In the genomic region with DNA sequence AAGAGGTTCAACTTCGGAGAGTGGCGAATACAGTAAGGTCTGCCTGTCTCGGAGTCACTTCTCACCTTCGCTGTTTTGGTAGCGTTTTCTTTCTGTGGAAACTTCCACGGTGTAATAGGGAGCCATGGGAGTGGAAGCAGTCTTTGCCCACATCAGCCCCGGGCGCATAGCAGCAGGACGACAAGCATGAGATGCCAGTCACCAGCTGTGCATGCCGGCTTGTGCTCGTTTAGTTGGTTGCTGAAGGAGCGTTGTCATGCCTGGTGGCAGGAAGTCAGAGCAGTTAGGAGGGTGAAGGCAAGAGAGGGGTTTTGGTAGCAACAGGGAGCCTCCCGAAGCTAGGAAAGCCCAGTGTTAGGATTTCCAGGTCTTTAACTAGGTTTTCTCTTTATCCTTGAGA, we compare ENCODE assay signal across 14 cellular contexts. TPM values are rescaled to one million over a fixed set of nuclear protein-coding genes. Genes with fewer than 3 reads are reported as not detected.
DNase-seq lines count a peak whose midpoint lies in the region; ATAC-seq and TF ChIP-seq lines count a peak whose summit lies in the region.
"Had no signal": no experiment of that assay in that cellular context is flagged by ENCODE, and none has a peak within 500 bp of the region (broad histone marks: within the 10 kb centered on the region; RNA-seq: fewer than 3 reads in every experiment).

No MANE protein-coding gene starts in this region.

- no TSS peak for BruUV-seq in A673 (replicated peaks; lab: Mats Ljungman, UMichigan)

- peak overlapping the region; percentile 32 for H3K27ac ChIP-seq in A673 (ENCODE audit: low read depth, low read length, poor library complexity, severe bottlenecking)
- H3K27ac ChIP-seq: BLaER1, SK-N-MC had no signal

- H3K4me1 ChIP-seq in A673 (ENCODE audit: insufficient read depth, low read length, poor library complexity, severe bottlenecking) = peaks cover 36% of the 10 kb centered on the region

- H3K27ac Mint-ChIP-seq in T-cell (peak overlapping the region; percentile 25 to 68), osteocyte (ENCODE audit: unreplicated experiment) (peak overlapping the region; percentile 88)
- peak overlapping the region; percentile 49 to 82 for H3K27ac Mint-ChIP-seq in effector memory CD8-positive, alpha-beta T cell

- H3K36me3 ChIP-seq in A673 (ENCODE audit: insufficient read depth, low read length, poor library complexity, severe bottlenecking) = no peaks in the 10 kb centered on the region

- H3K27me3 Mint-ChIP-seq in T-cell (no peaks in the 10 kb centered on the region), osteocyte (ENCODE audit: unreplicated experiment) (no peaks in the 10 kb centered on the region)
- no peaks in the 10 kb centered on the region for H3K27me3 Mint-ChIP-seq in effector memory CD8-positive, alpha-beta T cell

- POLR2A ChIA-PET in A673 (lab: Charles Lee; ENCODE audit: low non-redundant PET) = no interaction called here
- POLR2A ChIA-PET in T-cell (lab: Charles Lee) = no interaction called here

- H3K9me3 ChIP-seq in A673 (ENCODE audit: low read depth, low read length, poor library complexity, severe bottlenecking) = no peaks in the 10 kb centered on the region

- peaks cover 0 to 4% (median 3%) of the 10 kb centered on the region in 3 donors for H3K9me3 Mint-ChIP-seq in T-cell
- H3K9me3 Mint-ChIP-seq in effector memory CD8-positive, alpha-beta T cell = peaks cover 0 to 1% of the 10 kb centered on the region in 2 donors
- H3K9me3 Mint-ChIP-seq in osteocyte (ENCODE audit: unreplicated experiment) = no peaks in the 10 kb centered on the region

- H3K36me3 Mint-ChIP-seq in T-cell (peaks cover 78% of the 10 kb centered on the region), osteocyte (ENCODE audit: unreplicated experiment) (peaks cover 44% of the 10 kb centered on the region)
- peaks cover 9% of the 10 kb centered on the region for H3K36me3 Mint-ChIP-seq in effector memory CD8-positive, alpha-beta T cell (ENCODE audit: insufficient read depth)

- CTCF ChIA-PET in A673 (lab: Charles Lee) = no interaction called here
- CTCF ChIA-PET in T-cell (lab: Charles Lee) = no interaction called here

- TF ChIP-seq CTCF in A673 (conservative IDR thresholded peaks at IDR 0.05; ENCODE audit: low read depth, low read length) (no peak), osteocyte (IDR thresholded peaks at IDR 0.05) (no peak)

- H3K4me1 Mint-ChIP-seq in T-cell (peaks cover 76 to 80% (median 80%) of the 10 kb centered on the region in 3 donors), osteocyte (ENCODE audit: unreplicated experiment) (peaks cover 62% of the 10 kb centered on the region)
- H3K4me1 Mint-ChIP-seq in effector memory CD8-positive, alpha-beta T cell (ENCODE audit: low read depth in 2 of 2) = peaks cover 41 to 68% of the 10 kb centered on the region in 2 donors

- DNase-seq in A673 (ENCODE audit: low spot score) = no peak
- DNase-seq in T-cell = peak in 7 of 34 experiments; percentile 2 to 16 (median 8)
- no peak for DNase-seq in effector memory CD8-positive, alpha-beta T cell
- peak; percentile 73 for DNase-seq in osteocyte (ENCODE audit: extremely low spot score, unreplicated experiment)
- DNase-seq in SK-N-DZ (ENCODE audit: low spot score) = no peak
- DNase-seq in activated CD4-positive, CD25-positive, alpha-beta regulatory T cell (lab: John Stamatoyannopoulos, UW) = no peak
- no peak for DNase-seq in NCI-H82 (lab: John Stamatoyannopoulos, UW)
- DNase-seq: activated effector memory CD4-positive, alpha-beta T cell treated with anti-CD3 and anti-CD28 coated beads, Interleukin-2, amount 50 U/mL, for 16 hours; cortex of kidney; GOT3; stimulated activated CD4-positive, alpha-beta T cell treated with anti-CD3 and anti-CD28 coated beads, Interleukin-15, amount 100 ng/mL, for 24 hours had no signal

- no peak for ATAC-seq in T-cell (replicated peaks in 1 of 4)
- no peak for ATAC-seq in effector memory CD8-positive, alpha-beta T cell (replicated peaks)
- ATAC-seq in GM21381 (IDR thresholded peaks at IDR 0.05; ENCODE audit: unreplicated experiment) = no peak

- intact Hi-C loops in A673 (cut with micrococcal nuclease; ENCODE audit: unreplicated experiment) = no loop called here

- peak overlapping the region in 2 of 3 donors; percentile 43 to 64 for H3K4me3 Mint-ChIP-seq in T-cell
- H3K4me3 Mint-ChIP-seq in effector memory CD8-positive, alpha-beta T cell = no peak overlapping the region
- H3K4me3 Mint-ChIP-seq in osteocyte (ENCODE audit: unreplicated experiment) = no peak overlapping the region

- no peaks in the 10 kb centered on the region for H3K27me3 ChIP-seq in A673 (replicated peaks; ENCODE audit: insufficient read depth, low read depth, low read length, poor library complexity)
- H3K27me3 ChIP-seq: BLaER1 had no signal

- H3K4me3 ChIP-seq in A673 (ENCODE audit: low read depth, low read length, poor library complexity, severe bottlenecking) = no peak overlapping the region
- H3K4me3 ChIP-seq: BLaER1, SK-N-MC had no signal

RNA-seq across cellular contexts. Expression of gene MRPS6, which starts 58.8 kb away (rescaled TPM):
- 99.7 and 115 TPM in 2 replicates for total RNA-seq in A673 (2021)
- 10 to 100 TPM; 29.0 to 98.1 (median 75.0) TPM for total RNA-seq in T-cell
- total RNA-seq in osteocyte = 114 and 124 TPM in 2 replicates
- polyA plus RNA-seq in SK-N-DZ (2014; cell fraction: cytosol; rRNA removed) = 24.0 and 29.0 TPM in 2 replicates
- 16.5 and 34.2 TPM in 2 replicates for polyA plus RNA-seq in SK-N-DZ (2014; cell fraction: nucleus; rRNA removed)

RNA-seq across cellular contexts. Expression of gene SLC5A3, which starts 58.8 kb away (rescaled TPM):
- 18.4 and 20.5 TPM in 2 replicates for total RNA-seq in A673 (2021)
- 10 to 100 TPM in 4 of 5 donors, 1 to 10 TPM in 1; 7.6 to 38.5 (median 25.4) TPM for total RNA-seq in T-cell
- total RNA-seq in osteocyte = 63.9 and 68.2 TPM in 2 replicates
- 7.4 and 7.7 TPM in 2 replicates for polyA plus RNA-seq in SK-N-DZ (2014; cell fraction: cytosol; rRNA removed)
- polyA plus RNA-seq in SK-N-DZ (2014; cell fraction: nucleus; rRNA removed) = 5.9 and 7.1 TPM in 2 replicates

Comparison
In these comparisons a context has a peak if more than half of its experiments do, and no peak if none do; other contexts are left out.
1. H3K4me3 Mint-ChIP-seq: peak in T-cell (2 of 3); none in effector memory CD8-positive, alpha-beta T cell (0 of 2) and osteocyte (single experiment).
2. Peak in every context shown above with its lines, with median percentiles within 50 percentile points of each other: H3K27ac Mint-ChIP-seq.